ENCODE assay signal across 9 cellular contexts in genomic region chr10:34305189-34305588, GRCh38.
DNase-seq lines count a peak whose midpoint lies in the region; ATAC-seq and TF ChIP-seq lines count a peak whose summit lies in the region.
"Had no signal": no experiment of that assay in that cellular context is flagged by ENCODE, and none has a peak within 500 bp of the region (broad histone marks: within the 10 kb centered on the region; RNA-seq: fewer than 3 reads in every experiment).

No MANE protein-coding gene starts in this region.

- WGBS in psoas muscle, 3 donors: 86 to 97% (median 87%) methylated on average over 6 of the region's 6 CpGs

- 0 out of 2 replicates have a peak overlapping the region, but pooled peaks have one; percentile 30 for H3K27ac ChIP-seq in PC-9
- H3K27ac ChIP-seq in psoas muscle: no peak overlapping the region
- H3K27ac ChIP-seq: WERI-Rb-1 had no signal

- H3K36me3 ChIP-seq in PC-9 (ENCODE audit: low read depth): no peaks in the 10 kb centered on the region
- no peaks in the 10 kb centered on the region for H3K36me3 ChIP-seq in psoas muscle (ENCODE audit: insufficient read depth in 1 of 2, low read depth in 1 of 2)
- H3K36me3 ChIP-seq: WERI-Rb-1 had no signal

- H3K9me3 Mint-ChIP-seq in mesothelial cell of epicardium: peaks cover 3% of the 10 kb centered on the region

- no peaks in the 10 kb centered on the region for H3K9me2 ChIP-seq in PC-9 (ENCODE audit: insufficient read depth)

- peak overlapping the region; percentile 91 for H3K27ac Mint-ChIP-seq in mesothelial cell of epicardium

- no peaks in the 10 kb centered on the region for H3K79me2 ChIP-seq in PC-9 (ENCODE audit: low read depth)

- no TSS peak for BruUV-seq in PC-9 (replicated peaks; lab: Mats Ljungman, UMichigan)

- peak; percentile 79 to 82 for DNase-seq in PC-9
- DNase-seq in mesothelial cell of epicardium (ENCODE audit: low spot score in 2 of 2, unreplicated experiment in 2 of 2): peak; percentile 25 to 63
- DNase-seq in psoas muscle: no peak
- no peak for DNase-seq in stimulated activated CD4-positive, alpha-beta T cell treated with anti-CD3 and anti-CD28 coated beads, Interleukin-4, amount 100 ng/mL, for 1 hour
- no peak for DNase-seq in cerebellum (ENCODE audit: low spot score)
- DNase-seq in activated naive CD4-positive, alpha-beta T cell (lab: John Stamatoyannopoulos, UW): no peak
- DNase-seq: WERI-Rb-1 had no signal

- H3K9me3 ChIP-seq in PC-9 (ENCODE audit: insufficient read depth, low read depth) (no peaks in the 10 kb centered on the region), psoas muscle (no peaks in the 10 kb centered on the region)

- H2AFZ ChIP-seq in PC-9: no peak overlapping the region

- ATAC-seq in GM18517 (IDR thresholded peaks at IDR 0.05; ENCODE audit: unreplicated experiment) (peak; percentile 69), HG02852 (IDR thresholded peaks at IDR 0.05; ENCODE audit: unreplicated experiment) (peak; percentile 63), psoas muscle (no peak)

- no peak overlapping the region for H3K4me2 ChIP-seq in PC-9

- H3K27me3 Mint-ChIP-seq in mesothelial cell of epicardium (ENCODE audit: low read depth): no peaks in the 10 kb centered on the region

- H3K4me3 ChIP-seq in PC-9: no peak overlapping the region
- no peak overlapping the region for H3K4me3 ChIP-seq in psoas muscle

- peaks cover 17% of the 10 kb centered on the region for H3K36me3 Mint-ChIP-seq in mesothelial cell of epicardium

- peaks cover 6% of the 10 kb centered on the region for H3K4me1 Mint-ChIP-seq in mesothelial cell of epicardium

- H3K27me3 ChIP-seq in PC-9 (ENCODE audit: insufficient read depth, low read depth): no peaks in the 10 kb centered on the region
- H3K27me3 ChIP-seq in psoas muscle (ENCODE audit: insufficient read depth in 3 of 3, low read length in 2 of 3): no peaks in the 10 kb centered on the region

- no peaks in the 10 kb centered on the region for H3F3A ChIP-seq in PC-9 (ENCODE audit: insufficient read depth, low read depth)

- CTCF ChIA-PET in PC-9 (lab: Charles Lee): no interaction called here

- H4K20me1 ChIP-seq in PC-9 (ENCODE audit: insufficient read depth): no peaks in the 10 kb centered on the region

- H3K4me3 Mint-ChIP-seq in mesothelial cell of epicardium: no peak overlapping the region

- POLR2A ChIA-PET in PC-9 (lab: Charles Lee; ENCODE audit: unreplicated experiment): no interaction called here

- TF ChIP-seq CTCF in PC-9 (conservative IDR thresholded peaks at IDR 0.05) (peak; percentile 43; the same call in 1 of the 2 replicates), mesothelial cell of epicardium (IDR thresholded peaks at IDR 0.05; ENCODE audit: unreplicated experiment) (peak; percentile 15), psoas muscle (IDR thresholded peaks at IDR 0.05) (no peak)

- intact Hi-C loops in PC-9 (cut with micrococcal nuclease; ENCODE audit: unreplicated experiment): no loop called here
- intact Hi-C loops in psoas muscle (cut with DNase I): no loop called here

- 0 out of 2 replicates have a peak, but pooled peaks cover 4% of the 10 kb centered on the region for H3K4me1 ChIP-seq in PC-9 (replicated peaks; ENCODE audit: insufficient read depth)
- no peaks in the 10 kb centered on the region for H3K4me1 ChIP-seq in psoas muscle

Comparison
In these comparisons a context has a peak if more than half of its experiments do, and no peak if none do; other contexts are left out.
1. ATAC-seq: peak in GM18517 (single experiment) and HG02852 (single experiment); none in psoas muscle (0 of 4).
2. DNase-seq: peak in PC-9 (2 of 2) and mesothelial cell of epicardium (2 of 2); none in psoas muscle (0 of 2), stimulated activated CD4-positive, alpha-beta T cell treated with anti-CD3 and anti-CD28 coated beads, Interleukin-4, amount 100 ng/mL, for 1 hour (single experiment), cerebellum (single experiment) and activated naive CD4-positive, alpha-beta T cell (0 of 4).